Comparison of ENCODE assay signal across 2 cellular contexts in the genomic region with DNA sequence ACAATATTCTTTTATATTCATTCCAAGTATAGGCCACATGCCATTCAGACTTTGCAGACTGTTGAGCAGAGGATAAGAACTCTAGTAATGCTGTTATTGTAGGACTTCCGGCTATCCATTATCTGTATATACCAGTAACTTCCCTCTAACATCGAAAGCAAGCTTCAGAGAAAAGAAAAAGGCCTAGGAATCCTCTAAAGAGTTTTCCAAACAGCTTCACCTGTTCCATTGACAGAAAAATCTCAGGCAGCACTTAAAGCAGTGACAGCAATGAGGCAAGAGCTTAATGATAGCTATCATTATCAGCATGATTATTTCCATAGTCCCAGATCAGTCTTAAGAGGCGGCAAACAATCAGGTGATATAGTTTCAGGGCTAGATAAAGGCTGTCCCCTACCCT.
TF ChIP-seq lines count a peak whose summit lies in the region.

No MANE protein-coding gene starts in this region.

TF ChIP-seq in A549, 52 proteins besides CTCF, POLR2A, EP300 and RAD21:
- no peak for TF ChIP-seq RFX5 (IDR thresholded peaks at IDR 0.05)
- TF ChIP-seq, protein P1, sequence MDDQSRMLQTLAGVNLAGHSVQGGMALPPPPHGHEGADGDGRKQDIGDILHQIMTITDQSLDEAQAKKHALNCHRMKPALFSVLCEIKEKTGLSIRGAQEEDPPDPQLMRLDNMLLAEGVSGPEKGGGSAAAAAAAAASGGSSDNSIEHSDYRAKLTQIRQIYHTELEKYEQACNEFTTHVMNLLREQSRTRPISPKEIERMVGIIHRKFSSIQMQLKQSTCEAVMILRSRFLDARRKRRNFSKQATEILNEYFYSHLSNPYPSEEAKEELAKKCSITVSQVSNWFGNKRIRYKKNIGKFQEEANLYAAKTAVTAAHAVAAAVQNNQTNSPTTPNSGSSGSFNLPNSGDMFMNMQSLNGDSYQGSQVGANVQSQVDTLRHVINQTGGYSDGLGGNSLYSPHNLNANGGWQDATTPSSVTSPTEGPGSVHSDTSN (IDR thresholded peaks at IDR 0.05), result no peak

TF ChIP-seq in GM12878, 131 proteins besides CTCF, POLR2A, EP300 and RAD21:
- TF ChIP-seq CREM (IDR thresholded peaks at IDR 0.05; ENCODE audit: low read depth) (no peak), ELK1 (IDR thresholded peaks at IDR 0.05; ENCODE audit: low read depth, low read length) (0 out of 2 replicates have a peak, but pooled peaks have one; percentile 5)
